23 cellular contexts compared by ENCODE assay signal in genomic region chr13:32147193-32147592, GRCh38.
"Had no signal": no experiment of that assay in that cellular context is flagged by ENCODE, and none has a peak within 500 bp of the region (broad histone marks: within the 10 kb centered on the region; RNA-seq: fewer than 3 reads in every experiment).

No MANE protein-coding gene starts in this region.

- H3K27ac ChIP-seq: KMS-11, SK-N-MC, VCaP had no signal

- H3K4me1 Mint-ChIP-seq: T-cell had no signal

- H3K27me3 Mint-ChIP-seq: activated T-cell treated with anti-CD3 and anti-CD28 coated beads, Interleukin-2, amount 50 U/mL, for 24 hours; T-cell had no signal

- H3K9me3 Mint-ChIP-seq: activated naive CD4-positive, alpha-beta T cell treated with anti-CD3 and anti-CD28 coated beads for 36 hours; activated T-cell treated with anti-CD3 and anti-CD28 coated beads, Interleukin-2, amount 50 U/mL, for 24 hours; T-cell had no signal

- ATAC-seq: activated CD8-positive, alpha-beta T cell treated with anti-CD3 and anti-CD28 coated beads, Interleukin-2, amount 10 ng/mL, durations not matched to agents 7 days and 5 days; Panc1; Right ventricle myocardium inferior; T-cell had no signal

- H3K4me3 ChIP-seq: SK-N-MC had no signal

- H3K27ac Mint-ChIP-seq: activated CD8-positive, alpha-beta T cell treated with anti-CD3 and anti-CD28 coated beads, Interleukin-2, amount 10 ng/mL, durations not matched to agents 7 days and 5 days; activated naive CD4-positive, alpha-beta T cell treated with anti-CD3 and anti-CD28 coated beads for 36 hours; activated naive CD8-positive, alpha-beta T cell; T-cell had no signal

- H3K4me3 Mint-ChIP-seq: activated CD8-positive, alpha-beta T cell treated with anti-CD3 and anti-CD28 coated beads, Interleukin-2, amount 10 ng/mL, durations not matched to agents 7 days and 5 days; activated naive CD4-positive, alpha-beta T cell treated with anti-CD3 and anti-CD28 coated beads for 36 hours; activated naive CD8-positive, alpha-beta T cell; activated T-cell treated with anti-CD3 and anti-CD28 coated beads, Interleukin-2, amount 50 U/mL, for 24 hours; T-cell had no signal

- DNase-seq: activated CD4-positive, CD25-positive, alpha-beta regulatory T cell; activated CD8-positive, alpha-beta memory T cell treated with anti-CD3 and anti-CD28 coated beads, Interleukin-2, amount 50 U/mL, for 48 hours; activated CD8-positive, alpha-beta T cell treated with anti-CD3 and anti-CD28 coated beads, Interleukin-2, amount 10 ng/mL, durations not matched to agents 7 days and 5 days; activated gamma-delta T cell; activated naive CD4-positive, alpha-beta T cell treated with anti-CD3 and anti-CD28 coated beads for 36 hours; activated T-cell treated with anti-CD3 and anti-CD28 coated beads, Interleukin-2, amount 50 U/mL, for 24 hours; amygdala; cerebellar nuclear complex; NCI-H1092; NCI-H1417; NCI-H1930; NCI-H2171; NCI-H2227 treated with DMSO at 0.1 percent for 48 hours; NCI-H446 treated with DMSO at 0.1 percent for 48 hours; OCI-M1; RPMI8226; T-cell had no signal
